Comparison of ENCODE assay signal across 9 cellular contexts in genomic region chr15:65993762-65994161, GRCh38.
"Had no signal": no experiment of that assay in that cellular context is flagged by ENCODE, and none has a peak within 500 bp of the region (broad histone marks: within the 10 kb centered on the region; RNA-seq: fewer than 3 reads in every experiment).

No MANE protein-coding gene starts in this region.

- FAIRE-seq: HepG2, HTR-8/SVneo, K562 had no signal

- H3K4me3 ChIP-seq: K562 had no signal

- H3K9ac ChIP-seq: KMS-11 had no signal

- H3K4me3 Mint-ChIP-seq: IgD-negative memory B cell had no signal

- H3K9me3 Mint-ChIP-seq: IgD-negative memory B cell had no signal

- H3K27ac ChIP-seq: HL-60, KMS-11 had no signal

- H3K4me1 Mint-ChIP-seq: IgD-negative memory B cell had no signal

- DNase-seq: IMR-90, KBM-7, KG1 had no signal

- H3K36me3 Mint-ChIP-seq: IgD-negative memory B cell had no signal

- H3K4me2 ChIP-seq: KMS-11 had no signal

- ATAC-seq: HepG2, K562 had no signal
